27 cellular contexts compared by ENCODE assay signal in the genomic region with DNA sequence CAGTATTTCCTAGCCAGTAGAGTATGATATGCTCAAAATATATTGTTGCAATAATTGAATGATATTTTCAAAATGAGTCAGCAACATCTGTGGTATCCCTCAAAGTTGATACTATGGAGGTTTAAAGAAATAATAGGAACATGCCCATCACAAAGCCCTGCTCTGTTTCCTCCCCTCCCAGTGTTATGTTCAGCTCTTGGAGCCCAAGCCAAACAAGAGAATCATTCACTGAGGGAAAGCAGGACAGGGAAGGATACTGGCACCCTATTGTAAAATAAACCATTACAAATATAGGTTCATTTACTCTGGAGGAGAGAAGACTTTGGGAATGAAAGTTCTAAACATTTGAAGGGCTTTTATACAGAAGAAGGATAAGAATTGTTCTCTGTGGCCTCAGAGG. TPM values are rescaled to one million over a fixed set of nuclear protein-coding genes. Genes with fewer than 3 reads are reported as not detected.
"Had no signal": no experiment of that assay in that cellular context is flagged by ENCODE, and none has a peak within 500 bp of the region (broad histone marks: within the 10 kb centered on the region; RNA-seq: fewer than 3 reads in every experiment).

No MANE protein-coding gene starts in this region.

- H3K27ac ChIP-seq: brain microvascular endothelial cell, coronary artery, esophagus squamous epithelium, heart left ventricle had no signal

- DNase-seq: activated CD4-positive, alpha-beta T cell treated with anti-CD3 and anti-CD28 coated beads for 48 hours; activated CD4-positive, alpha-beta T cell treated with anti-CD3 and anti-CD28 coated beads, Interleukin-2, amount 50 U/mL, for 1 hour; activated CD4-positive, alpha-beta T cell treated with anti-CD3 and anti-CD28 coated beads, Interleukin-2, amount 50 U/mL, for 48 hours; activated CD8-positive, alpha-beta memory T cell treated with anti-CD3 and anti-CD28 coated beads for 24 hours; activated CD8-positive, alpha-beta T cell treated with anti-CD3 and anti-CD28 coated beads for 36 hours; activated effector memory CD4-positive, alpha-beta T cell treated with Interleukin-2 at 50 U/mL for 16 hours; activated gamma-delta T cell treated with Interleukin-2 at 50 U/mL for 16 hours; activated naive CD4-positive, alpha-beta T cell treated with anti-CD3 and anti-CD28 coated beads, Interleukin-2, amount 50 U/mL, for 16 hours; activated naive CD4-positive, alpha-beta T cell treated with Interleukin-2 at 50 U/mL for 16 hours; activated T-cell treated with anti-CD3 and anti-CD28 coated beads, Interleukin-2, amount 50 U/mL, for 4 hours; amniotic stem cell; anterior cingulate cortex; brain microvascular endothelial cell; effector CD4-positive, alpha-beta T cell; effector memory CD8-positive, alpha-beta T cell; erythroblast; esophagus squamous epithelium; glutamatergic neuron; heart left ventricle; T-helper 2 cell had no signal

- H3K4me3 ChIP-seq: coronary artery, esophagus squamous epithelium, heart left ventricle had no signal

- H3K27me3 ChIP-seq: brain microvascular endothelial cell had no signal

- ATAC-seq: activated CD8-positive, alpha-beta T cell treated with anti-CD3 and anti-CD28 coated beads for 36 hours; activated T-cell treated with anti-CD3 and anti-CD28 coated beads, Interleukin-2, amount 50 U/mL, for 4 hours; activated T-helper 17 cell treated with anti-CD3 and anti-CD28 coated beads, Interleukin-2, amount 50 U/mL, for 72 hours; effector memory CD8-positive, alpha-beta T cell; heart left ventricle had no signal

RNA-seq across cellular contexts. Expression of gene SORCS3, which starts 37.6 kb away (rescaled TPM):
- total RNA-seq: activated CD8-positive, alpha-beta T cell treated with anti-CD3 and anti-CD28 coated beads for 36 hours; activated T-cell treated with anti-CD3 and anti-CD28 coated beads, Interleukin-2, amount 50 U/mL, for 4 hours; activated T-helper 17 cell treated with anti-CD3 and anti-CD28 coated beads, Interleukin-2, amount 50 U/mL, for 72 hours; bronchial epithelial cell; cardiac septum; esophagus squamous epithelium; fibroblast of lung; fibroblast of villous mesenchyme; T-helper 1 cell treated with Interleukin-12 subunit alpha and Interleukin-12 subunit beta and Interleukin-4 antibody, amounts not matched to agents 30 ng/mL and 1 ng/mL, for 36 hours had no signal
